ENCODE assay signal across 16 cellular contexts in the genomic region with DNA sequence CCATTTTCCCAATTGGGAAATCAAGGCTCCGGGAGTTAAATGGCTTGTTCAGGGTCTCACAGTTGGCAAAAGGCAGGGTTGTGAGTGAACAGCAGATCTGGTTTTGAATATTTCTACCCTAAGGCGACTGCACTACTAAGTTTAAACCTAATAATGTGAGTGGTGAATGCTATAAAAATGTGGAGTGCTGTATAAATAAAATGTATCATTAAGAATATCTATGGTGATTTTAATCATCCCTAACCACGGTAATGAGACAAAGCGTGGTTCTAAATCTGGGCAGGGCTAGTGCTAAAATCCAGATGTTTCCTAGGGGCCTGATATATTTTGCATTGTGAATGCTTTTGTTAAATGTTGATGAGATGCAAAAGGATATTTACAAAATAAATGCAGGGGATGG. TPM values are rescaled to one million over a fixed set of nuclear protein-coding genes. Genes with fewer than 3 reads are reported as not detected.
DNase-seq lines count a peak whose midpoint lies in the region; ATAC-seq and TF ChIP-seq lines count a peak whose summit lies in the region.
"Had no signal": no experiment of that assay in that cellular context is flagged by ENCODE, and none has a peak within 500 bp of the region (broad histone marks: within the 10 kb centered on the region; RNA-seq: fewer than 3 reads in every experiment).

No MANE protein-coding gene starts in this region.

- H3K36me3 ChIP-seq in GM23338 (ENCODE audit: insufficient read depth) = no peaks in the 10 kb centered on the region
- H3K36me3 ChIP-seq in gastroesophageal sphincter = no peaks in the 10 kb centered on the region
- no peaks in the 10 kb centered on the region for H3K36me3 ChIP-seq in neural progenitor cell
- H3K36me3 ChIP-seq: HAP-1 had no signal

- no peak overlapping the region for H3K27ac ChIP-seq in GM23338 (ENCODE audit: low read depth)
- peak overlapping the region in 3 of 4 donors; percentile 43 to 70 (median 63) for H3K27ac ChIP-seq in gastroesophageal sphincter
- H3K27ac ChIP-seq in neural progenitor cell = no peak overlapping the region
- H3K27ac ChIP-seq: SJCRH30 had no signal

- H3K9me2 ChIP-seq in GM23338 (ENCODE audit: insufficient read depth) = no peaks in the 10 kb centered on the region

- H3K4me2 ChIP-seq in GM23338 (peak overlapping the region; percentile 66), neural progenitor cell (peak overlapping the region; percentile 66)

- no peaks in the 10 kb centered on the region for H3K9me3 Mint-ChIP-seq in GM23338
- H3K9me3 Mint-ChIP-seq in neural progenitor cell = no peaks in the 10 kb centered on the region
- no peaks in the 10 kb centered on the region for H3K9me3 Mint-ChIP-seq in type B pancreatic cell
- H3K9me3 Mint-ChIP-seq: CD4-positive, alpha-beta T cell had no signal

- H3K79me2 ChIP-seq in GM23338 (replicated peaks; ENCODE audit: insufficient read depth) (no peaks in the 10 kb centered on the region), neural progenitor cell (ENCODE audit: low read depth) (no peaks in the 10 kb centered on the region)

- DNase-seq in GM23338 (ENCODE audit: low spot score) = no peak
- no peak for DNase-seq in neural progenitor cell (ENCODE audit: low spot score)
- no peak for DNase-seq in MV-4-11 (lab: John Stamatoyannopoulos, UW)
- no peak for DNase-seq in type B pancreatic cell (ENCODE audit: extremely low spot score, unreplicated experiment)
- DNase-seq in SW 1271 (lab: John Stamatoyannopoulos, UW) = no peak
- DNase-seq: Calu3; CD4-positive, alpha-beta T cell; NCI-H1417; NCI-H1930; NCI-H446 treated with DMSO at 0.1 percent for 48 hours; RPMI8226; SJCRH30 had no signal

- H3K9me3 ChIP-seq in gastroesophageal sphincter = no peaks in the 10 kb centered on the region
- H3K9me3 ChIP-seq in neural progenitor cell (ENCODE audit: low read depth) = no peaks in the 10 kb centered on the region
- H3K9me3 ChIP-seq: HAP-1, SJCRH30 had no signal

- no peak overlapping the region for H3K9ac ChIP-seq in neural progenitor cell

- H3K36me3 Mint-ChIP-seq in GM23338 (ENCODE audit: low read depth) (no peaks in the 10 kb centered on the region; the same call in 1 of the 3 replicates), neural progenitor cell (peaks cover 14% of the 10 kb centered on the region), type B pancreatic cell (peaks cover 10% of the 10 kb centered on the region)

- TF ChIP-seq EP300 in gastroesophageal sphincter (IDR thresholded peaks at IDR 0.05) = no peak

- H3K4me1 Mint-ChIP-seq in GM23338 (peaks cover 64% of the 10 kb centered on the region), neural progenitor cell (peaks cover 80% of the 10 kb centered on the region), type B pancreatic cell (ENCODE audit: unreplicated experiment) (peaks cover 61% of the 10 kb centered on the region)
- H3K4me1 Mint-ChIP-seq: B cell had no signal

- H3K4me3 ChIP-seq in GM23338 (0 out of 2 replicates have a peak overlapping the region, but pooled peaks have one; percentile 18), gastroesophageal sphincter (no peak overlapping the region), neural progenitor cell (no peak overlapping the region)
- H3K4me3 ChIP-seq: HAP-1, SJCRH30 had no signal

- 44 to 69% methylated on average over 4 of the region's 4 CpGs for WGBS in gastroesophageal sphincter (ENCODE audit: low coverage in 1 of 2), 2 donors

- peak overlapping the region; percentile 52; the same call in 1 of the 3 replicates for H3K4me3 Mint-ChIP-seq in GM23338
- H3K4me3 Mint-ChIP-seq in neural progenitor cell = no peak overlapping the region
- no peak overlapping the region for H3K4me3 Mint-ChIP-seq in type B pancreatic cell
- H3K4me3 Mint-ChIP-seq: B cell; CD4-positive, alpha-beta T cell had no signal

- H3K27me3 Mint-ChIP-seq in GM23338 (ENCODE audit: insufficient read depth, low read depth, poor library complexity) = peaks cover 9% of the 10 kb centered on the region
- peaks cover 2% of the 10 kb centered on the region for H3K27me3 Mint-ChIP-seq in neural progenitor cell (ENCODE audit: insufficient read depth, low read depth)
- H3K27me3 Mint-ChIP-seq in type B pancreatic cell = no peaks in the 10 kb centered on the region
- H3K27me3 Mint-ChIP-seq: CD4-positive, alpha-beta T cell had no signal

- ATAC-seq in GM23338 (no peak), SK-N-SH treated with all-trans-retinoic acid at 6 μM for 48 hours (no peak), gastroesophageal sphincter (no peak)

- no peak for TF ChIP-seq CTCF in GM23338 (conservative IDR thresholded peaks at IDR 0.05; ENCODE audit: low read depth in 2 of 2)
- TF ChIP-seq CTCF in gastroesophageal sphincter (IDR thresholded peaks at IDR 0.05) = no peak
- no peak for TF ChIP-seq CTCF in neural progenitor cell (IDR thresholded peaks at IDR 0.05)
- TF ChIP-seq CTCF in type B pancreatic cell (conservative IDR thresholded peaks at IDR 0.05) = no peak

- H3F3A ChIP-seq in GM23338 (replicated peaks; ENCODE audit: low read depth) = 0 out of 2 replicates have a peak, but pooled peaks cover 7% of the 10 kb centered on the region
- H3F3A ChIP-seq in neural progenitor cell (ENCODE audit: low read depth) = peaks cover 49% of the 10 kb centered on the region

- TF ChIP-seq POLR2A in gastroesophageal sphincter (IDR thresholded peaks at IDR 0.05) = no peak

- H4K20me1 ChIP-seq in GM23338 (replicated peaks; ENCODE audit: insufficient read depth) (no peaks in the 10 kb centered on the region), neural progenitor cell (ENCODE audit: low read depth) (peaks cover 89% of the 10 kb centered on the region)

- H3K27me3 ChIP-seq in GM23338 (ENCODE audit: insufficient read depth) (no peaks in the 10 kb centered on the region), gastroesophageal sphincter (no peaks in the 10 kb centered on the region), neural progenitor cell (no peaks in the 10 kb centered on the region)
- H3K27me3 ChIP-seq: SJCRH30 had no signal

- H3K27ac Mint-ChIP-seq in GM23338 (no peak overlapping the region), neural progenitor cell (no peak overlapping the region), type B pancreatic cell (no peak overlapping the region)
- H3K27ac Mint-ChIP-seq: B cell; CD4-positive, alpha-beta T cell had no signal

- no peak overlapping the region for H2AFZ ChIP-seq in GM23338
- H2AFZ ChIP-seq in neural progenitor cell (replicated peaks) = no peak overlapping the region

- H3K4me1 ChIP-seq in GM23338 (ENCODE audit: insufficient read depth) (peaks cover 45% of the 10 kb centered on the region), gastroesophageal sphincter (peaks cover 3 to 90% (median 19%) of the 10 kb centered on the region in 3 donors), neural progenitor cell (peaks cover 52% of the 10 kb centered on the region)

TF ChIP-seq in GM23338, 12 proteins besides CTCF, POLR2A, EP300 and RAD21 (continues in another document):
- TF ChIP-seq CREB1 (CRISPR knock-in tag; IDR thresholded peaks at IDR 0.05; ENCODE audit: low read depth) (no peak), EZH2 (IDR thresholded peaks at IDR 0.05; ENCODE audit: low read depth, unreplicated experiment) (no peak)

TF ChIP-seq in SK-N-SH treated with all-trans-retinoic acid at 6 μM for 48 hours, 23 proteins besides CTCF, POLR2A, EP300 and RAD21:
- TF ChIP-seq TCF4 (CRISPR knock-in tag; IDR thresholded peaks at IDR 0.05; ENCODE audit: borderline replicate concordance) = peak; percentile 51
- TF ChIP-seq ISL1 (CRISPR knock-in tag; IDR thresholded peaks at IDR 0.05) = no peak

RNA-seq across cellular contexts. Expression of gene TSPAN18, which starts 58.0 kb away (rescaled TPM):
- total RNA-seq in GM23338 (2014; rRNA removed; shearing (Covaris generic)) = 10.6 and 12.0 TPM in 2 replicates
- 5.8 and 6.0 TPM in 2 replicates for polyA plus RNA-seq in GM23338 (2016; fragmentation: Nextera tagmentation; extraction: Ambion mirVana)
- total RNA-seq in gastroesophageal sphincter (10 to 100 TPM; 31.1 to 74.6 (median 34.7) TPM), neural progenitor cell (ENCODE audit: low replicate concordance) (16.5 and 33.0 TPM in 2 replicates), type B pancreatic cell (ENCODE audit: low replicate concordance) (29.0 and 52.8 TPM in 2 replicates)
- total RNA-seq: Calu3 had no signal

Comparison
In these comparisons a context has a peak if more than half of its experiments do, and no peak if none do; other contexts are left out.
1. H3K27ac ChIP-seq: peak in gastroesophageal sphincter (3 of 4); none in GM23338 (single experiment) and neural progenitor cell (single experiment).